In the genomic region with DNA sequence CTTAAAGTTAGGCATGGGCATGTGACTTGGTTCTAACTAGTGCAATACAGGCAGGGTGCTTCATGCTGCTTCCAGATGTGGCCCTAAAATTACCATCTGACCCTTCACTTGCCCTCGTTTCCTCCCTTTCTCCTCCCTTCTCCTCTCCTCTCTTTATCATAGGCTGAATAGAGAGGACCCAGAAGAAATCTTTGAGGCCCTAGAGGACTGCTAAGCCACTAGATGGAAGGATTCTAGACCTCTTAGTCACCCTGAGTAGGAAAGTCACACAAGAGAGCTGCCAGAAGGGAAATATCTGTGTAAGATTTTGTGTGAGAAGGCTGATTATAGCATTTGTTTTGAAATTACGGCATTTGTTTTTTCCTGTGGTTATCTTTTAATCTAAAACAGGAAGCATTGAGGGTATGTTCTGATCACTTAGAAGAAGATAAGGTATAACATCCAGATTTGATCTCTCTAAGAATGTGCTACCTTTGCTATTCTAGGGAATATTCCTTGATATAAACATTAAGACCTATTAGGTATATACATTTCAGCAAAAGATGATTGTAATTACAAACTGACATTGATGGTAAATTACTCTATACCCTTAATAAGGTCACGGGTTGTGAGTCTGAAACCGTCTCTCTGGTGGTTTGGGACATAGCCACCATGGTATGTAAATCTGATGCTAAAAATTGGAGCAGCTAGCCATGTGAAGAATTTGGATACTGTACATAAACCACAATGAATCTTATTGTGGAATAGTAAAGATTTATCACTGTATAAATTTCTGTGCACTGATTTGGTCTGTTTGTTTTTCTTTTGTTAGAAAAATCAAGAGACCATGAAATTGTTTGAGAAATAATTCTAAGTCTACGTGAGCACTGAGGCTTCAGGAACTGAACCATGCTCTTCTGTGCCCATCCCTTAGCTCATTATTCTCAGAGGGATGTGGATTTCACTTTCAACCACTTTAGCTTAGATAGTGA, we compare ENCODE assay signal across 13 cellular contexts.
A peak's percentile ranks its signal among the peaks of the same experiment; 100 is the strongest.
DNase-seq lines count a peak whose midpoint lies in the region; ATAC-seq and TF ChIP-seq lines count a peak whose summit lies in the region.
"Had no signal": no experiment of that assay in that cellular context is flagged by ENCODE, and none has a peak within 500 bp of the region (broad histone marks: within the 10 kb centered on the region; RNA-seq: fewer than 3 reads in every experiment).

No MANE protein-coding gene starts in this region.

- H3K4me1 Mint-ChIP-seq in stimulated activated memory B cell treated with anti-CD40 and anti-IgM and Interleukin-4, amounts not matched to agents 10 μg/mL and 1 μg/mL and 100 μg/mL, for 72 hours, result no peaks in the 10 kb centered on the region
- peaks cover 12% of the 10 kb centered on the region for H3K4me1 Mint-ChIP-seq in activated CD4-positive, alpha-beta T cell treated with anti-CD3 and anti-CD28 coated beads, Interleukin-2, amount 10 ng/mL, durations not matched to agents 7 days and 5 days

- H3K27me3 ChIP-seq in PC-3 (ENCODE audit: low read length), result no peaks in the 10 kb centered on the region

- H3K4me3 Mint-ChIP-seq in stimulated activated memory B cell treated with anti-CD40 and anti-IgM and Interleukin-4, amounts not matched to agents 10 μg/mL and 1 μg/mL and 100 μg/mL, for 72 hours, result no peak overlapping the region
- H3K4me3 Mint-ChIP-seq in activated CD4-positive, alpha-beta T cell treated with anti-CD3 and anti-CD28 coated beads, Interleukin-2, amount 10 ng/mL, durations not matched to agents 7 days and 5 days, result no peak overlapping the region
- H3K4me3 Mint-ChIP-seq: brain; stimulated activated effector memory CD8-positive, alpha-beta T cell treated with anti-CD3 and anti-CD28 coated beads, Interleukin-12 subunit alpha, Interleukin-12 subunit beta, amount 100 ng/mL, for 72 hours had no signal

- H3F3A ChIP-seq in PC-3 (ENCODE audit: low read length, unreplicated experiment), result peaks cover 9% of the 10 kb centered on the region

- POLR2A ChIA-PET in PC-3 (lab: Charles Lee; ENCODE audit: unreplicated experiment), result interaction anchor here (0.7 kb wide), 1 partner anchor 404 kb away, joined by 3 read pairs; no protein-coding TSS in a partner anchor
- POLR2A ChIA-PET in activated CD4-positive, alpha-beta T cell treated with anti-CD3 and anti-CD28 coated beads, Interleukin-2, amount 10 ng/mL, durations not matched to agents 7 days and 5 days (lab: Charles Lee), result no interaction called here

- peak; percentile 88 for DNase-seq in AG10803 (ENCODE audit: low read depth)
- DNase-seq in PC-3, result peak; percentile 84
- peak; percentile 65 to 71 for DNase-seq in foreskin fibroblast
- no peak for DNase-seq in substantia nigra (lab: John Stamatoyannopoulos, UW)
- no peak for DNase-seq in activated CD4-positive, alpha-beta T cell treated with anti-CD3 and anti-CD28 coated beads, Interleukin-2, amount 10 ng/mL, durations not matched to agents 7 days and 5 days
- DNase-seq: activated CD4-positive, alpha-beta T cell treated with anti-CD3 and anti-CD28 coated beads for 4 hours; Caco-2 had no signal

- H3K4me3 ChIP-seq in AG10803 (ENCODE audit: low read length) (no peak overlapping the region), PC-3 (ENCODE audit: low read length) (no peak overlapping the region), foreskin fibroblast (ENCODE audit: low read depth in 1 of 2, low read length in 2 of 2) (no peak overlapping the region)

- peak overlapping the region; percentile 92 for H3K27ac ChIP-seq in PC-3 (ENCODE audit: low read length)
- no peak overlapping the region for H3K27ac ChIP-seq in substantia nigra (ENCODE audit: low read depth, low read length, poor library complexity, severe bottlenecking)

- H4K20me1 ChIP-seq in PC-3 (ENCODE audit: low read length), result no peaks in the 10 kb centered on the region

- TF ChIP-seq CTCF in AG10803 (conservative IDR thresholded peaks at IDR 0.05; ENCODE audit: low read length) (no peak; the same call in 1 of the 2 replicates), PC-3 (conservative IDR thresholded peaks at IDR 0.05; ENCODE audit: low read depth, low read length) (no peak), foreskin fibroblast (IDR thresholded peaks at IDR 0.05; ENCODE audit: low read depth, low read length) (no peak)

- BruUV-seq in PC-3 (replicated peaks; lab: Mats Ljungman, UMichigan), result no TSS peak

- no peak overlapping the region for H3K27ac Mint-ChIP-seq in stimulated activated memory B cell treated with anti-CD40 and anti-IgM and Interleukin-4, amounts not matched to agents 10 μg/mL and 1 μg/mL and 100 μg/mL, for 72 hours
- no peak overlapping the region for H3K27ac Mint-ChIP-seq in activated CD4-positive, alpha-beta T cell treated with anti-CD3 and anti-CD28 coated beads, Interleukin-2, amount 10 ng/mL, durations not matched to agents 7 days and 5 days
- H3K27ac Mint-ChIP-seq: IgD-negative memory B cell; stimulated activated effector memory CD8-positive, alpha-beta T cell treated with anti-CD3 and anti-CD28 coated beads, Interleukin-12 subunit alpha, Interleukin-12 subunit beta, amount 100 ng/mL, for 72 hours had no signal

- no peaks in the 10 kb centered on the region for H3K79me2 ChIP-seq in PC-3 (ENCODE audit: low read length)

- peaks cover 60% of the 10 kb centered on the region for H3K4me1 ChIP-seq in PC-3 (ENCODE audit: insufficient read depth, low read length)

- H3K9me3 Mint-ChIP-seq in stimulated activated memory B cell treated with anti-CD40 and anti-IgM and Interleukin-4, amounts not matched to agents 10 μg/mL and 1 μg/mL and 100 μg/mL, for 72 hours, result peaks cover 3% of the 10 kb centered on the region
- no peaks in the 10 kb centered on the region for H3K9me3 Mint-ChIP-seq in activated CD4-positive, alpha-beta T cell treated with anti-CD3 and anti-CD28 coated beads, Interleukin-2, amount 10 ng/mL, durations not matched to agents 7 days and 5 days
- H3K9me3 Mint-ChIP-seq: brain; IgD-negative memory B cell; stimulated activated effector memory CD8-positive, alpha-beta T cell treated with anti-CD3 and anti-CD28 coated beads, Interleukin-12 subunit alpha, Interleukin-12 subunit beta, amount 100 ng/mL, for 72 hours had no signal

- peak overlapping the region; percentile 59 for H3K9ac ChIP-seq in PC-3 (ENCODE audit: low read length)

- H3K27me3 Mint-ChIP-seq in stimulated activated memory B cell treated with anti-CD40 and anti-IgM and Interleukin-4, amounts not matched to agents 10 μg/mL and 1 μg/mL and 100 μg/mL, for 72 hours, result no peaks in the 10 kb centered on the region
- peaks cover 3% of the 10 kb centered on the region for H3K27me3 Mint-ChIP-seq in activated CD4-positive, alpha-beta T cell treated with anti-CD3 and anti-CD28 coated beads, Interleukin-2, amount 10 ng/mL, durations not matched to agents 7 days and 5 days
- H3K27me3 Mint-ChIP-seq: IgD-negative memory B cell had no signal

- intact Hi-C loops in PC-3 (cut with micrococcal nuclease), result loop anchor here (1.0 to 2.0 kb wide), 8 partner anchors 30 to 411 kb away; no protein-coding TSS in a partner anchor

- H3K36me3 Mint-ChIP-seq in stimulated activated memory B cell treated with anti-CD40 and anti-IgM and Interleukin-4, amounts not matched to agents 10 μg/mL and 1 μg/mL and 100 μg/mL, for 72 hours, result no peaks in the 10 kb centered on the region
- no peaks in the 10 kb centered on the region for H3K36me3 Mint-ChIP-seq in activated CD4-positive, alpha-beta T cell treated with anti-CD3 and anti-CD28 coated beads, Interleukin-2, amount 10 ng/mL, durations not matched to agents 7 days and 5 days (ENCODE audit: low read depth)
- H3K36me3 Mint-ChIP-seq: brain; stimulated activated effector memory CD8-positive, alpha-beta T cell treated with anti-CD3 and anti-CD28 coated beads, Interleukin-12 subunit alpha, Interleukin-12 subunit beta, amount 100 ng/mL, for 72 hours had no signal

- CTCF ChIA-PET in PC-3 (lab: Charles Lee), result interaction anchor here (0.5 to 0.8 kb wide), 4 partner anchors 13 to 391 kb away, joined by 3 to 5 read pairs (median 4); no protein-coding TSS in a partner anchor
- CTCF ChIA-PET in activated CD4-positive, alpha-beta T cell treated with anti-CD3 and anti-CD28 coated beads, Interleukin-2, amount 10 ng/mL, durations not matched to agents 7 days and 5 days (lab: Charles Lee), result no interaction called here

- H3K9me3 ChIP-seq in PC-3 (ENCODE audit: low read length), result no peaks in the 10 kb centered on the region
- H3K9me3 ChIP-seq: Caco-2 had no signal

- H3K36me3 ChIP-seq in PC-3 (ENCODE audit: low read depth, low read length), result no peaks in the 10 kb centered on the region

- ATAC-seq in GM19455 (IDR thresholded peaks at IDR 0.05; ENCODE audit: unreplicated experiment), result peak; percentile 51
- peak; percentile 64 for ATAC-seq in PC-3
- ATAC-seq in stimulated activated memory B cell treated with anti-CD40 and anti-IgM and Interleukin-4, amounts not matched to agents 10 μg/mL and 1 μg/mL and 100 μg/mL, for 72 hours, result no peak
- ATAC-seq in HG03469 (IDR thresholded peaks at IDR 0.05; ENCODE audit: unreplicated experiment), result no peak
- ATAC-seq: stimulated activated effector memory CD8-positive, alpha-beta T cell treated with anti-CD3 and anti-CD28 coated beads, Interleukin-12 subunit alpha, Interleukin-12 subunit beta, amount 100 ng/mL, for 72 hours had no signal

- peak overlapping the region; percentile 61 for H3K4me2 ChIP-seq in PC-3 (ENCODE audit: low read length)

- no peak overlapping the region for H2AFZ ChIP-seq in PC-3 (ENCODE audit: low read length)

- no peaks in the 10 kb centered on the region for H3K9me2 ChIP-seq in PC-3 (replicated peaks; ENCODE audit: low read length)

Comparison
In these comparisons a context has a peak if more than half of its experiments do, and no peak if none do; other contexts are left out.
1. DNase-seq: peak in AG10803 (single experiment), PC-3 (single experiment) and foreskin fibroblast (2 of 2); none in substantia nigra (0 of 49) and activated CD4-positive, alpha-beta T cell treated with anti-CD3 and anti-CD28 coated beads, Interleukin-2, amount 10 ng/mL, durations not matched to agents 7 days and 5 days (single experiment).
2. ATAC-seq: peak in GM19455 (single experiment) and PC-3 (single experiment); none in stimulated activated memory B cell treated with anti-CD40 and anti-IgM and Interleukin-4, amounts not matched to agents 10 μg/mL and 1 μg/mL and 100 μg/mL, for 72 hours (single experiment) and HG03469 (single experiment).